10 cellular contexts compared by ENCODE assay signal in the genomic region with DNA sequence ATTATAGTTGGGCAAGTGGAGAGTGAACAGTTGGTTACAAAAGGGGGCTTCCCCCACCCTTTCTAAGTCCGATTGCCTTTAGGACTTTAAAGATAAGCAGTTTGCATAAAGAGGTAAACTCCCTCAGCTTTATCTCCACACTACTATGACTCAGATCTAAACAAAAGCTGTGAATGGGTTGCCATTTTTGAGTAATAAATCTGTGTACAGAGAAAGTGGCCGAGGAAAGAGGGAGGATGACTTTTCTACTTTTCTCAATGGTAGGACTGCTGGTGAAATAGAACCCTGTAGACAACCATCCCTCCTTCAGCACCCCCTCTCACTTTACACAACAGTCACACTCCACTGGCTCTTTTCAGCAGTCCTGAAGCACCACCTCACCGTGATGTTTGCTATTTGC.
DNase-seq lines count a peak whose midpoint lies in the region; ATAC-seq, FAIRE-seq and TF ChIP-seq lines count a peak whose summit lies in the region.
"Had no signal": no experiment of that assay in that cellular context is flagged by ENCODE, and none has a peak within 500 bp of the region (broad histone marks: within the 10 kb centered on the region; RNA-seq: fewer than 3 reads in every experiment).

No MANE protein-coding gene starts in this region.

- H2AFZ ChIP-seq in K562 (ENCODE audit: low read depth, low read length), result no peak overlapping the region

- BruUV-seq in K562 (replicated peaks; lab: Mats Ljungman, UMichigan), result no TSS peak

- H3K79me2 ChIP-seq in K562 (ENCODE audit: control insufficient read depth, insufficient read depth, low read length), result no peaks in the 10 kb centered on the region

- POLR2A ChIA-PET in K562 (lab: Yijun Ruan, JAX), result no interaction called here

- DNase-seq in K562 (ENCODE audit: extremely low read depth in 1 of 4, low spot score in 3 of 4) (no peak), SK-N-DZ (ENCODE audit: low spot score) (no peak), amniotic stem cell (lab: John Stamatoyannopoulos, UW) (no peak), transverse colon (no peak)
- DNase-seq in stimulated activated naive CD4-positive, alpha-beta T cell treated with Interleukin-2 at 50 U/mL for 16 hours (lab: John Stamatoyannopoulos, UW), result no peak
- DNase-seq: activated CD4-positive, alpha-beta memory T cell treated with anti-CD3 and anti-CD28 coated beads for 36 hours; DMS79 treated with DMSO at 0.1 percent for 48 hours had no signal

- CTCF ChIA-PET in K562 (lab: Yijun Ruan, JAX; ENCODE audit: low intra/inter-chr PET ratio), result no interaction called here

- TF ChIP-seq RAD21 in K562 (CRISPR knock-in tag; conservative IDR thresholded peaks at IDR 0.05 in 1 of 2, IDR thresholded peaks at IDR 0.05 in 1 of 2), result no peak

- no peaks in the 10 kb centered on the region for H4K20me1 ChIP-seq in K562 (replicated peaks; ENCODE audit: control insufficient read depth, insufficient read depth, low read length)

- H3K4me2 ChIP-seq in K562 (ENCODE audit: insufficient read depth, low read length), result no peak overlapping the region

- H3K27me3 ChIP-seq in K562 (ENCODE audit: control insufficient read depth in 2 of 2, insufficient read depth in 2 of 2, low read length in 2 of 2), result no peaks in the 10 kb centered on the region
- H3K27me3 ChIP-seq in transverse colon, result no peaks in the 10 kb centered on the region

- FAIRE-seq in K562 (lab: Jason Lieb, UNC), result no peak

- TF ChIP-seq CTCF in K562 (IDR thresholded peaks at IDR 0.05 in 2 of 3, conservative IDR thresholded peaks at IDR 0.05 in 1 of 3; ENCODE audit: insufficient read depth in 2 of 3, low read depth in 1 of 3, low read length in 3 of 3) (no peak), transverse colon (IDR thresholded peaks at IDR 0.05) (no peak)

- ATAC-seq in GM18505 (IDR thresholded peaks at IDR 0.05; ENCODE audit: unreplicated experiment), result peak; percentile 78
- peak; percentile 88 for ATAC-seq in GM21360 (IDR thresholded peaks at IDR 0.05; ENCODE audit: unreplicated experiment)
- ATAC-seq in HG03103 (IDR thresholded peaks at IDR 0.05; ENCODE audit: low read depth, unreplicated experiment), result peak; percentile 72
- no peak for ATAC-seq in K562

- no peak overlapping the region for H3K9ac ChIP-seq in K562 (ENCODE audit: insufficient read depth in 1 of 2, low read depth in 2 of 2, low read length in 2 of 2)

- H3K4me3 ChIP-seq in K562, result no peak overlapping the region
- H3K4me3 ChIP-seq in transverse colon, result no peak overlapping the region

- in situ Hi-C loops in K562 (cut with MboI), result no loop called here
- in situ Hi-C loops in transverse colon (cut with MboI; ENCODE audit: low pct_ligation_motif_present in 1 of 4, low pct_unique_long_range_greater_than_20kb in 1 of 4, low sequenced_read_pairs in 3 of 4), result no loop called here

- H3K9me1 ChIP-seq in K562 (ENCODE audit: control insufficient read depth, insufficient read depth, low read length), result no peaks in the 10 kb centered on the region

- intact Hi-C loops in K562 (cut with micrococcal nuclease), result no loop called here
- intact Hi-C loops in transverse colon (cut with DNase I; ENCODE audit: low total_unique reads), result no loop called here

- TF ChIP-seq EP300 in K562 (IDR thresholded peaks at IDR 0.05; ENCODE audit: low read length) (no peak), transverse colon (IDR thresholded peaks at IDR 0.05; ENCODE audit: low read depth) (no peak)

- WGBS in K562 (ENCODE audit: insufficient coverage, low coverage, missing lambda C conversion rate), result 11% methylated on average over 2 of the region's 3 CpGs
- 56 to 61% methylated on average over 2 to 3 of the region's 3 CpGs for WGBS in transverse colon (ENCODE audit: low coverage in 1 of 2), 2 donors

- H3K4me1 ChIP-seq in K562 (replicated peaks in 1 of 2; ENCODE audit: control insufficient read depth in 2 of 2, insufficient read depth in 2 of 2, low read length in 2 of 2), result no peaks in the 10 kb centered on the region
- H3K4me1 ChIP-seq in transverse colon, result peaks cover 0 to 7% (median 3%) of the 10 kb centered on the region in 4 donors

- TF ChIP-seq POLR2A in GM18505 (IDR thresholded peaks at IDR 0.05; ENCODE audit: borderline replicate concordance, extremely low read depth, insufficient read depth, insufficient read length) (no peak), K562 (conservative IDR thresholded peaks at IDR 0.05) (no peak), transverse colon (IDR thresholded peaks at IDR 0.05) (no peak)

- H3K9me3 ChIP-seq in K562 (replicated peaks; ENCODE audit: control insufficient read depth, insufficient read depth, low read depth, low read length) (no peaks in the 10 kb centered on the region), transverse colon (no peaks in the 10 kb centered on the region)

- no peaks in the 10 kb centered on the region for H3K36me3 ChIP-seq in K562 (ENCODE audit: control insufficient read depth, insufficient read depth, low read length)
- no peaks in the 10 kb centered on the region for H3K36me3 ChIP-seq in transverse colon

- H3K27ac ChIP-seq in K562 (ENCODE audit: extremely low read depth, low read depth, low read length) (no peak overlapping the region), transverse colon (no peak overlapping the region)

TF ChIP-seq in K562, 482 proteins besides CTCF, POLR2A, EP300 and RAD21 (continues in another document):
- TF ChIP-seq SMARCA4 (IDR thresholded peaks at IDR 0.05) (no peak), MEIS2 (IDR thresholded peaks at IDR 0.05; ENCODE audit: partially characterized antibody) (no peak), MAX (CRISPR knock-in tag; IDR thresholded peaks at IDR 0.05) (no peak), FOSL1 (tag; conservative IDR thresholded peaks at IDR 0.05) (peak; percentile 90), MECOM (CRISPR knock-in tag; IDR thresholded peaks at IDR 0.05) (no peak), NFRKB (IDR thresholded peaks at IDR 0.05; ENCODE audit: low read depth) (no peak), JUND (IDR thresholded peaks at IDR 0.05; ENCODE audit: borderline replicate concordance, low read depth, low read length) (peak; percentile 63), JUND (tag; IDR thresholded peaks at IDR 0.05; ENCODE audit: borderline replicate concordance, low read depth, low read length) (no peak; the same call in 2 of the 3 replicates), ZNF696 (CRISPR knock-in tag; conservative IDR thresholded peaks at IDR 0.05) (no peak), KDM1A (IDR thresholded peaks at IDR 0.05) (peak; percentile 74 to 78), VEZF1 (CRISPR knock-in tag; IDR thresholded peaks at IDR 0.05) (peak; percentile 68), RCOR1 (IDR thresholded peaks at IDR 0.05; ENCODE audit: borderline replicate concordance in 1 of 2, low read depth in 2 of 2, low read length in 2 of 2) (peak in 1 of 2 experiments; percentile 85; a peak in 2 of 4 replicates), ZBTB33 (CRISPR knock-in tag; IDR thresholded peaks at IDR 0.05) (no peak), HLTF (IDR thresholded peaks at IDR 0.05) (no peak), NBN (IDR thresholded peaks at IDR 0.05; ENCODE audit: low read depth) (no peak)
- TF ChIP-seq, protein P1, sequence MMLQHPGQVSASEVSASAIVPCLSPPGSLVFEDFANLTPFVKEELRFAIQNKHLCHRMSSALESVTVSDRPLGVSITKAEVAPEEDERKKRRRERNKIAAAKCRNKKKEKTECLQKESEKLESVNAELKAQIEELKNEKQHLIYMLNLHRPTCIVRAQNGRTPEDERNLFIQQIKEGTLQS (IDR thresholded peaks at IDR 0.05), result peak; percentile 28; the same call in 1 of the 2 replicates
- TF ChIP-seq, protein P1 (CRISPR knock-in tag; conservative IDR thresholded peaks at IDR 0.05), result no peak
- TF ChIP-seq, protein P2, sequence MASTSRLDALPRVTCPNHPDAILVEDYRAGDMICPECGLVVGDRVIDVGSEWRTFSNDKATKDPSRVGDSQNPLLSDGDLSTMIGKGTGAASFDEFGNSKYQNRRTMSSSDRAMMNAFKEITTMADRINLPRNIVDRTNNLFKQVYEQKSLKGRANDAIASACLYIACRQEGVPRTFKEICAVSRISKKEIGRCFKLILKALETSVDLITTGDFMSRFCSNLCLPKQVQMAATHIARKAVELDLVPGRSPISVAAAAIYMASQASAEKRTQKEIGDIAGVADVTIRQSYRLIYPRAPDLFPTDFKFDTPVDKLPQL (IDR thresholded peaks at IDR 0.05; ENCODE audit: extremely low read depth, insufficient read length), result no peak
